16 cellular contexts compared by ENCODE assay signal in the genomic region with DNA sequence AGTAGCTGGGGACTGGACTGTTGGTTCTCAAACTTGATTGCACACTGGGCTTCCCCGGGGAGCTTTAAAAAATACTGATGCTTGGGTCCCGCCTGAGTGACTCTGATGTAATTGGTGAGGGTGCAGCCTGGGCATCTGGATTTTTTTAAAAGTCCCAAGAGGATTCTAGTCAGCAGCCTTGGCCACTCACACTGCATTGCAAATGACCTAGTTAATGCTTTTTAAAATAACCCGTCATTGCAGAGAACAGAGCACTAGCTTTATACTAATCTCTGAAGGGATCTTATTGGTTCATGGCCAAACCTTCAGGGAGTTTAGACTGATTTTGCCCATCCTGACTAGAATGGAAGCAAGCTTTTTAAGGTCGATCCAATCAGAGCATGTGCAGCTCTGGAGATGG.
"Had no signal": no experiment of that assay in that cellular context is flagged by ENCODE, and none has a peak within 500 bp of the region (broad histone marks: within the 10 kb centered on the region; RNA-seq: fewer than 3 reads in every experiment).

No MANE protein-coding gene starts in this region.

- ATAC-seq: activated naive CD8-positive, alpha-beta T cell treated with anti-CD3 and anti-CD28 coated beads, Interleukin-2, amount 50 U/mL, for 24 hours; stimulated activated naive CD8-positive, alpha-beta T cell treated with anti-CD3 and anti-CD28 coated beads, Interleukin-15, amount 100 ng/mL, for 72 hours had no signal

- H3K4me3 ChIP-seq: cardiac muscle cell, colonic mucosa, hepatocyte, left ventricle myocardium inferior, sigmoid colon, testis had no signal

- H3K79me2 ChIP-seq: hepatocyte had no signal

- H3K27me3 ChIP-seq: sigmoid colon, testis had no signal

- DNase-seq: activated CD4-positive, alpha-beta T cell treated with anti-CD3 and anti-CD28 coated beads, Interleukin-2, amount 10 ng/mL, durations not matched to agents 24 days and 14 days; activated naive CD4-positive, alpha-beta T cell treated with Interleukin-2 at 50 U/mL for 16 hours; activated naive CD8-positive, alpha-beta T cell treated with anti-CD3 and anti-CD28 coated beads, Interleukin-2, amount 50 U/mL, for 24 hours; colonic mucosa; kidney; left ventricle myocardium inferior; sigmoid colon; stimulated activated CD4-positive, alpha-beta T cell treated with anti-CD3 and anti-CD28 coated beads, Interleukin-12 subunit alpha, Interleukin-12 subunit beta, amount 100 ng/mL, for 4 hours; stimulated activated CD8-positive, alpha-beta memory T cell treated with anti-CD3 and anti-CD28 coated beads, Interleukin-4, amount 100 ng/mL, for 48 hours; stimulated activated naive CD8-positive, alpha-beta T cell treated with anti-CD3 and anti-CD28 coated beads, Interleukin-15, amount 100 ng/mL, for 72 hours; testis had no signal

- H3K27ac ChIP-seq: cardiac muscle cell, colonic mucosa, hepatocyte, left ventricle myocardium inferior, sigmoid colon, testis had no signal

- FAIRE-seq: endothelial cell of umbilical vein, kidney had no signal

- H3K27ac Mint-ChIP-seq: activated CD4-positive, alpha-beta T cell treated with anti-CD3 and anti-CD28 coated beads, Interleukin-2, amount 10 ng/mL, durations not matched to agents 24 days and 14 days; activated naive CD8-positive, alpha-beta T cell treated with anti-CD3 and anti-CD28 coated beads, Interleukin-2, amount 50 U/mL, for 24 hours; nephron; stimulated activated naive CD8-positive, alpha-beta T cell treated with anti-CD3 and anti-CD28 coated beads, Interleukin-15, amount 100 ng/mL, for 72 hours had no signal

- H3K36me3 ChIP-seq: cardiac muscle cell, colonic mucosa, left ventricle myocardium inferior, sigmoid colon had no signal

- H3K4me2 ChIP-seq: hepatocyte had no signal

- H3K4me1 ChIP-seq: colonic mucosa had no signal

- H3K4me3 Mint-ChIP-seq: activated CD4-positive, alpha-beta T cell treated with anti-CD3 and anti-CD28 coated beads, Interleukin-2, amount 10 ng/mL, durations not matched to agents 24 days and 14 days; activated naive CD8-positive, alpha-beta T cell treated with anti-CD3 and anti-CD28 coated beads, Interleukin-2, amount 50 U/mL, for 24 hours; memory B cell; nephron; stimulated activated naive CD8-positive, alpha-beta T cell treated with anti-CD3 and anti-CD28 coated beads, Interleukin-15, amount 100 ng/mL, for 72 hours had no signal

- H3K9me3 Mint-ChIP-seq: activated CD4-positive, alpha-beta T cell treated with anti-CD3 and anti-CD28 coated beads, Interleukin-2, amount 10 ng/mL, durations not matched to agents 24 days and 14 days; activated naive CD8-positive, alpha-beta T cell treated with anti-CD3 and anti-CD28 coated beads, Interleukin-2, amount 50 U/mL, for 24 hours; memory B cell; nephron; stimulated activated naive CD8-positive, alpha-beta T cell treated with anti-CD3 and anti-CD28 coated beads, Interleukin-15, amount 100 ng/mL, for 72 hours had no signal

- H3K9me3 ChIP-seq: colonic mucosa, left ventricle myocardium inferior, sigmoid colon, testis had no signal

- H3K27me3 Mint-ChIP-seq: activated CD4-positive, alpha-beta T cell treated with anti-CD3 and anti-CD28 coated beads, Interleukin-2, amount 10 ng/mL, durations not matched to agents 24 days and 14 days had no signal

- H2AFZ ChIP-seq: hepatocyte had no signal

- H3K36me3 Mint-ChIP-seq: memory B cell had no signal
